ENCODE assay signal across 8 cellular contexts in genomic region chr14:50229646-50230045, GRCh38. TPM values are rescaled to one million over a fixed set of nuclear protein-coding genes. Genes with fewer than 3 reads are reported as not detected.
DNase-seq lines count a peak whose midpoint lies in the region; ATAC-seq and TF ChIP-seq lines count a peak whose summit lies in the region.

No MANE protein-coding gene starts in this region.

- H3K4me2 ChIP-seq in GM23338 (peak overlapping the region; percentile 88), skeletal muscle satellite cell (ENCODE audit: low read length) (peak overlapping the region; percentile 79)

- H3K4me3 ChIP-seq in GM23338 (peak overlapping the region; percentile 79; the same call in 1 of the 2 replicates), fibroblast of villous mesenchyme (ENCODE audit: low read depth, low read length) (peak overlapping the region; percentile 78), skeletal muscle satellite cell (ENCODE audit: low read length) (peak overlapping the region; percentile 97)

- 0 out of 2 replicates have a peak, but pooled peaks cover 6% of the 10 kb centered on the region for H3F3A ChIP-seq in GM23338 (replicated peaks; ENCODE audit: low read depth)

- H3K79me2 ChIP-seq in GM23338 (replicated peaks; ENCODE audit: insufficient read depth): peaks cover 58% of the 10 kb centered on the region

- H3K9me3 ChIP-seq in skeletal muscle satellite cell (replicated peaks; ENCODE audit: low read length): no peaks in the 10 kb centered on the region

- H3K9me2 ChIP-seq in GM23338 (ENCODE audit: insufficient read depth): no peaks in the 10 kb centered on the region

- H3K4me1 ChIP-seq in GM23338 (ENCODE audit: insufficient read depth) (peaks cover 24% of the 10 kb centered on the region), skeletal muscle satellite cell (ENCODE audit: control insufficient read depth, insufficient read depth, low read length) (peaks cover 30% of the 10 kb centered on the region)

- H3K36me3 ChIP-seq in GM23338 (ENCODE audit: insufficient read depth): no peaks in the 10 kb centered on the region
- H3K36me3 ChIP-seq in skeletal muscle satellite cell (ENCODE audit: insufficient read depth, low read length): no peaks in the 10 kb centered on the region

- ATAC-seq in GM23338 (no peak), HG03354 (IDR thresholded peaks at IDR 0.05; ENCODE audit: poor library complexity, severe bottlenecking, unreplicated experiment) (no peak)

- H3K9ac ChIP-seq in skeletal muscle satellite cell (ENCODE audit: low read depth, low read length): peak overlapping the region; percentile 90

- H3K27ac ChIP-seq in GM23338 (ENCODE audit: low read depth) (no peak overlapping the region), VCaP (peak overlapping the region; percentile 96)

- DNase-seq in GM23338 (ENCODE audit: low spot score) (no peak), fibroblast of villous mesenchyme (ENCODE audit: low read depth) (no peak), NCI-H1048 (lab: John Stamatoyannopoulos, UW) (no peak), posterior vena cava (ENCODE audit: low spot score) (no peak)
- DNase-seq in stimulated activated naive CD4-positive, alpha-beta T cell treated with Interleukin-2 at 50 U/mL for 16 hours (lab: John Stamatoyannopoulos, UW): no peak

- TF ChIP-seq CTCF in GM23338 (conservative IDR thresholded peaks at IDR 0.05; ENCODE audit: low read depth in 2 of 2): no peak
- no peak for TF ChIP-seq CTCF in VCaP (conservative IDR thresholded peaks at IDR 0.05)
- TF ChIP-seq CTCF in fibroblast of villous mesenchyme (IDR thresholded peaks at IDR 0.05; ENCODE audit: insufficient read depth, low read depth, low read length): no peak

- H3K27me3 ChIP-seq in GM23338 (ENCODE audit: insufficient read depth) (no peaks in the 10 kb centered on the region; the same call in 1 of the 2 replicates), skeletal muscle satellite cell (ENCODE audit: control insufficient read depth, insufficient read depth, low read length) (no peaks in the 10 kb centered on the region)

- no peak overlapping the region for H2AFZ ChIP-seq in GM23338

- no peak overlapping the region for H3K27ac Mint-ChIP-seq in GM23338

- H3K9me3 Mint-ChIP-seq in GM23338: no peaks in the 10 kb centered on the region; the same call in 2 of the 3 replicates

- H3K4me3 Mint-ChIP-seq in GM23338: peak overlapping the region; percentile 34

- H4K20me1 ChIP-seq in GM23338 (replicated peaks; ENCODE audit: insufficient read depth): peaks cover 4% of the 10 kb centered on the region; the same call in 1 of the 2 replicates

- H3K36me3 Mint-ChIP-seq in GM23338 (ENCODE audit: low read depth): peaks cover 11% of the 10 kb centered on the region; the same call in 2 of the 3 replicates

- peaks cover 29% of the 10 kb centered on the region for H3K4me1 Mint-ChIP-seq in GM23338

- intact Hi-C loops in posterior vena cava (cut with DNase I): no loop called here

- peaks cover 4% of the 10 kb centered on the region for H3K27me3 Mint-ChIP-seq in GM23338 (ENCODE audit: insufficient read depth, low read depth, poor library complexity)

TF ChIP-seq in GM23338, 12 proteins besides CTCF, POLR2A, EP300 and RAD21:
- TF ChIP-seq, protein P1, sequence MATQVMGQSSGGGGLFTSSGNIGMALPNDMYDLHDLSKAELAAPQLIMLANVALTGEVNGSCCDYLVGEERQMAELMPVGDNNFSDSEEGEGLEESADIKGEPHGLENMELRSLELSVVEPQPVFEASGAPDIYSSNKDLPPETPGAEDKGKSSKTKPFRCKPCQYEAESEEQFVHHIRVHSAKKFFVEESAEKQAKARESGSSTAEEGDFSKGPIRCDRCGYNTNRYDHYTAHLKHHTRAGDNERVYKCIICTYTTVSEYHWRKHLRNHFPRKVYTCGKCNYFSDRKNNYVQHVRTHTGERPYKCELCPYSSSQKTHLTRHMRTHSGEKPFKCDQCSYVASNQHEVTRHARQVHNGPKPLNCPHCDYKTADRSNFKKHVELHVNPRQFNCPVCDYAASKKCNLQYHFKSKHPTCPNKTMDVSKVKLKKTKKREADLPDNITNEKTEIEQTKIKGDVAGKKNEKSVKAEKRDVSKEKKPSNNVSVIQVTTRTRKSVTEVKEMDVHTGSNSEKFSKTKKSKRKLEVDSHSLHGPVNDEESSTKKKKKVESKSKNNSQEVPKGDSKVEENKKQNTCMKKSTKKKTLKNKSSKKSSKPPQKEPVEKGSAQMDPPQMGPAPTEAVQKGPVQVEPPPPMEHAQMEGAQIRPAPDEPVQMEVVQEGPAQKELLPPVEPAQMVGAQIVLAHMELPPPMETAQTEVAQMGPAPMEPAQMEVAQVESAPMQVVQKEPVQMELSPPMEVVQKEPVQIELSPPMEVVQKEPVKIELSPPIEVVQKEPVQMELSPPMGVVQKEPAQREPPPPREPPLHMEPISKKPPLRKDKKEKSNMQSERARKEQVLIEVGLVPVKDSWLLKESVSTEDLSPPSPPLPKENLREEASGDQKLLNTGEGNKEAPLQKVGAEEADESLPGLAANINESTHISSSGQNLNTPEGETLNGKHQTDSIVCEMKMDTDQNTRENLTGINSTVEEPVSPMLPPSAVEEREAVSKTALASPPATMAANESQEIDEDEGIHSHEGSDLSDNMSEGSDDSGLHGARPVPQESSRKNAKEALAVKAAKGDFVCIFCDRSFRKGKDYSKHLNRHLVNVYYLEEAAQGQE (IDR thresholded peaks at IDR 0.05; ENCODE audit: unreplicated experiment): no peak
- no peak for TF ChIP-seq ZNF462 (CRISPR knock-in tag; IDR thresholded peaks at IDR 0.05)
- no peak for TF ChIP-seq STAT1 (IDR thresholded peaks at IDR 0.05; ENCODE audit: unreplicated experiment)
- no peak for TF ChIP-seq ZNF114 (CRISPR knock-in tag; IDR thresholded peaks at IDR 0.05)
- TF ChIP-seq POLR2AphosphoS5 (IDR thresholded peaks at IDR 0.05; ENCODE audit: low read depth): no peak
- no peak for TF ChIP-seq NANOG (IDR thresholded peaks at IDR 0.05; ENCODE audit: borderline replicate concordance)
TF ChIP-seq in GM23338: peak in this region for 0.

RNA-seq across cellular contexts. Expression of gene SOS2, which starts 1.7 kb away (rescaled TPM):
- 8.7 and 11.4 TPM in 2 replicates for total RNA-seq in GM23338 (2014; rRNA removed; shearing (Covaris generic))
- 3.5 and 3.8 TPM in 2 replicates for polyA plus RNA-seq in GM23338 (2016; fragmentation: Nextera tagmentation; extraction: Ambion mirVana)
- total RNA-seq in fibroblast of villous mesenchyme (24.5 and 27.2 TPM in 2 replicates), posterior vena cava (10 to 100 TPM; 41.2 to 43.8 TPM)
- 13.9 and 14.6 TPM in 2 replicates for total RNA-seq in skeletal muscle satellite cell (2012; rRNA removed)
